ENCODE assay signal across 20 cellular contexts in the genomic region with DNA sequence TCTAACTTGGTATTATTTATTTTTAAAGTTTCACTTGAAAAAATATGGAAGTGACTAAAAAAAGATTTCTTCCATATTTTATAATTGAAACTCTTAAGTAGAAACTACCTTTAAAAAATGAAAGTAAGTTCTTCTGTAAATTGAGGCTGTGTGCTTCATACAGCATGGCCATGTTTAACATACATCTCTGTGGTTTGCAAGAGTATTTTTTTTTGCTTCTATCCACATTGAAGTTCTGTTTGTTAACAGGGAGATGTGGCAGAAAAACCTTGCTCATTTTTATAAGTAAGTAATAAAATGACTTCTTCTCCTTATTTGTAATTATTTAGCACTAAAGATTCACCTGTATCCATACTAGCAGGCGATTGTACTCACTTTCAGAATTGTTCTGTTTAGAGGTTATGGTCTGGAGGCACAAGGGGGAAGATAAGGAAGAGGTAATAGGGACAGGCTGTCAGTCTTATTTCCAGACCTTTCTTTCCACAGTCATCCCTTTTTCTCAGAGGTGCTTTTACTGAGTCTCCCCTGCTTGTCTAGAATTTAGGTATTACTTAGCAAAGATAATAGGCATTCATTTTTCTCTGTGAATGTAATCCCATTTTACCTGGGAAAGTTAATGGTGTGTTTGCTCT. TPM values are rescaled to one million over a fixed set of nuclear protein-coding genes. Genes with fewer than 3 reads are reported as not detected.
DNase-seq lines count a peak whose midpoint lies in the region; ATAC-seq and TF ChIP-seq lines count a peak whose summit lies in the region.
"Had no signal": no experiment of that assay in that cellular context is flagged by ENCODE, and none has a peak within 500 bp of the region (broad histone marks: within the 10 kb centered on the region; RNA-seq: fewer than 3 reads in every experiment).

No MANE protein-coding gene starts in this region.

- peak overlapping the region; percentile 90 for H3K9ac ChIP-seq in Loucy (ENCODE audit: low read depth, low read length, poor library complexity, severe bottlenecking)

- peaks cover 23% of the 10 kb centered on the region for H3K36me3 Mint-ChIP-seq in activated naive CD8-positive, alpha-beta T cell treated with anti-CD3 and anti-CD28 coated beads, Interleukin-2, amount 10 ng/mL, durations not matched to agents 7 days and 5 days

- peaks cover 65% of the 10 kb centered on the region for H3K79me2 ChIP-seq in Loucy (ENCODE audit: insufficient read depth, low read length)

- ATAC-seq in activated naive CD8-positive, alpha-beta T cell treated with anti-CD3 and anti-CD28 coated beads, Interleukin-2, amount 10 ng/mL, durations not matched to agents 7 days and 5 days (ENCODE audit: low read depth): no peak
- ATAC-seq: GM12878, SK-N-SH treated with all-trans-retinoic acid at 6 μM for 48 hours had no signal

- H3F3A ChIP-seq in Loucy (ENCODE audit: low read depth): no peaks in the 10 kb centered on the region

- H3K27ac Mint-ChIP-seq in activated naive CD8-positive, alpha-beta T cell treated with anti-CD3 and anti-CD28 coated beads, Interleukin-2, amount 10 ng/mL, durations not matched to agents 7 days and 5 days: peak overlapping the region; percentile 96
- H3K27ac Mint-ChIP-seq: HFFc6 had no signal

- H3K27ac ChIP-seq in skin epidermis: peak overlapping the region in 14 of 21 experiments; percentile 5 to 93 (median 76)
- H3K27ac ChIP-seq: 22Rv1, esophagus muscularis mucosa, ovary, VCaP had no signal

- POLR2A ChIA-PET in activated naive CD8-positive, alpha-beta T cell treated with anti-CD3 and anti-CD28 coated beads, Interleukin-2, amount 10 ng/mL, durations not matched to agents 7 days and 5 days (lab: Charles Lee): interaction anchor here (0.7 to 6.2 kb wide), 10 partner anchors 8 to 71 kb away, joined by 3 to 86 read pairs (median 6); no protein-coding TSS in a partner anchor

- no peaks in the 10 kb centered on the region for H4K20me1 ChIP-seq in Loucy (ENCODE audit: insufficient read depth, low read length, poor library complexity, severe bottlenecking)

- H3K9me3 ChIP-seq in Loucy (ENCODE audit: insufficient read depth, low read depth, low read length): no peaks in the 10 kb centered on the region
- H3K9me3 ChIP-seq: esophagus muscularis mucosa, mucosa of descending colon, ovary had no signal

- no peaks in the 10 kb centered on the region for H3K9me3 Mint-ChIP-seq in activated naive CD8-positive, alpha-beta T cell treated with anti-CD3 and anti-CD28 coated beads, Interleukin-2, amount 10 ng/mL, durations not matched to agents 7 days and 5 days
- H3K9me3 Mint-ChIP-seq: HFFc6 had no signal

- H3K4me2 ChIP-seq in Loucy (ENCODE audit: low read depth, low read length, poor library complexity, severe bottlenecking): peak overlapping the region; percentile 94

- peak overlapping the region; percentile 75 for H2AFZ ChIP-seq in Loucy (ENCODE audit: low read length)

- peaks cover 72% of the 10 kb centered on the region for H3K4me1 ChIP-seq in Loucy (ENCODE audit: insufficient read depth, low read length, poor library complexity, severe bottlenecking)
- H3K4me1 ChIP-seq: esophagus muscularis mucosa had no signal

- DNase-seq in NOMO-1 treated with DMSO at 0.1 percent for 48 hours (lab: John Stamatoyannopoulos, UW; ENCODE audit: unreplicated experiment): peak; percentile 68
- no peak for DNase-seq in NOMO-1 treated with dmso at 0.1 percent for 144 hours (lab: John Stamatoyannopoulos, UW; ENCODE audit: unreplicated experiment)
- DNase-seq in activated naive CD8-positive, alpha-beta T cell treated with anti-CD3 and anti-CD28 coated beads, Interleukin-2, amount 10 ng/mL, durations not matched to agents 7 days and 5 days: no peak
- no peak for DNase-seq in SK-N-DZ (ENCODE audit: low spot score)
- DNase-seq in ACHN: no peak
- no peak for DNase-seq in NAMALWA (ENCODE audit: low spot score)
- DNase-seq: glutamatergic neuron, HFFc6, KBM-7, mucosa of descending colon, NCI-H1436 treated with DMSO at 0.1 percent for 48 hours, NCI-H446, ovary had no signal

- H3K9me2 ChIP-seq in Loucy (replicated peaks; ENCODE audit: low read depth, low read length): no peaks in the 10 kb centered on the region

- peak overlapping the region; percentile 89 for H3K4me3 ChIP-seq in Loucy (ENCODE audit: low read length, poor library complexity, severe bottlenecking)
- peak overlapping the region in 2 of 7 experiments; percentile 2 to 23 for H3K4me3 ChIP-seq in skin epidermis
- H3K4me3 ChIP-seq: esophagus muscularis mucosa, GM12878, mucosa of descending colon, ovary had no signal

- peak overlapping the region; percentile 91 for H3K4me3 Mint-ChIP-seq in activated naive CD8-positive, alpha-beta T cell treated with anti-CD3 and anti-CD28 coated beads, Interleukin-2, amount 10 ng/mL, durations not matched to agents 7 days and 5 days
- H3K4me3 Mint-ChIP-seq: HFFc6 had no signal

- in situ Hi-C loops in ACHN (cut with HindIII; ENCODE audit: low pct_ligation_motif_present, low pct_unique_long_range_greater_than_20kb, low sequenced_read_pairs): no loop called here

- no peaks in the 10 kb centered on the region for H3K36me3 ChIP-seq in Loucy (ENCODE audit: insufficient read depth, low read length)
- H3K36me3 ChIP-seq: esophagus muscularis mucosa, ovary had no signal

- peaks cover 34% of the 10 kb centered on the region for H3K4me1 Mint-ChIP-seq in activated naive CD8-positive, alpha-beta T cell treated with anti-CD3 and anti-CD28 coated beads, Interleukin-2, amount 10 ng/mL, durations not matched to agents 7 days and 5 days

- no peak for TF ChIP-seq CTCF in Loucy (conservative IDR thresholded peaks at IDR 0.05; ENCODE audit: low read length)

- no peaks in the 10 kb centered on the region for H3K27me3 Mint-ChIP-seq in activated naive CD8-positive, alpha-beta T cell treated with anti-CD3 and anti-CD28 coated beads, Interleukin-2, amount 10 ng/mL, durations not matched to agents 7 days and 5 days

- no peaks in the 10 kb centered on the region for H3K27me3 ChIP-seq in Loucy (ENCODE audit: insufficient read depth, low read length, poor library complexity, severe bottlenecking)
- H3K27me3 ChIP-seq: esophagus muscularis mucosa, ovary had no signal

RNA-seq across cellular contexts. Expression of a gene that starts 16.0 kb away (rescaled TPM):
- 100 to 1,000 TPM; 355 to 358 TPM for total RNA-seq in activated naive CD8-positive, alpha-beta T cell treated with anti-CD3 and anti-CD28 coated beads, Interleukin-2, amount 10 ng/mL, durations not matched to agents 7 days and 5 days
- polyA plus RNA-seq in SK-N-DZ (2014; cell fraction: cytosol; rRNA removed): not detected in 2 replicates
- polyA plus RNA-seq in SK-N-DZ (2014; cell fraction: nucleus; rRNA removed): not detected in 2 replicates
